ENCODE assay signal across 20 cellular contexts in the genomic region with DNA sequence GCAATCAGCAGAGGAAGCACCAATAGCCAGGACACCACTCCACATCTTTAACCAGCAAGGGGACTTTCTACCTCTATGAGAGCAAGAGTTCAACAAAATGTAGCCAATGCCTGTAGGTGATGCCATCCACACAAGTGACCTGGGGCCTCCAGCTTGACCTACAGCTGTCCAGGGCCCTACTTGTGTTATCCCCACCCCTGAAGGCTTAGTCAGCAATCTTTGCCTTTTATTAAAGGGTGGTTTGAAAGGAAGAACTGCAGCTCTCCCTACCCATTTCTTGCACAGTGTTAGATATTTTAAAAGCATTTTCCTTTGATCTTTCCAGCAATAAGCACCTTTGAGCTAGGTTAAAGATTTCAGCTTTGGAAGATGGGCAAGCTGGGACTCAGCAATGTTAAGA.
A peak's percentile ranks its signal among the peaks of the same experiment; 100 is the strongest.
DNase-seq lines count a peak whose midpoint lies in the region; ATAC-seq, FAIRE-seq and TF ChIP-seq lines count a peak whose summit lies in the region.
"Had no signal": no experiment of that assay in that cellular context is flagged by ENCODE, and none has a peak within 500 bp of the region (broad histone marks: within the 10 kb centered on the region; RNA-seq: fewer than 3 reads in every experiment).

No MANE protein-coding gene starts in this region.

- no peak for DNase-seq in HepG2 (ENCODE audit: low spot score)
- DNase-seq in right lobe of liver = no peak
- no peak for DNase-seq in K562 (ENCODE audit: extremely low read depth in 1 of 4, low spot score in 3 of 4)
- DNase-seq in upper lobe of right lung = peak; percentile 32
- no peak for DNase-seq in caudate nucleus (lab: John Stamatoyannopoulos, UW)
- no peak for DNase-seq in dedifferentiated amniotic fluid mesenchymal stem cell (ENCODE audit: extremely low spot score)
- DNase-seq: C1 segment of cervical spinal cord; CD4-positive, CD25-positive, alpha-beta regulatory T cell; CD8-positive, alpha-beta T cell; DMS153; DND-41; GOT3; HFFc6 had no signal

- FAIRE-seq in HepG2 (lab: Jason Lieb, UNC) (no peak), K562 (lab: Jason Lieb, UNC) (no peak)
- FAIRE-seq: G401.6, GM12892, H54 had no signal

- TF ChIP-seq CTCF in HepG2 (CRISPR knock-in tag; IDR thresholded peaks at IDR 0.05) (no peak), right lobe of liver (IDR thresholded peaks at IDR 0.05) (no peak), K562 (IDR thresholded peaks at IDR 0.05 in 2 of 3, conservative IDR thresholded peaks at IDR 0.05 in 1 of 3; ENCODE audit: insufficient read depth in 2 of 3, low read depth in 1 of 3, low read length in 3 of 3) (no peak), upper lobe of right lung (IDR thresholded peaks at IDR 0.05) (no peak)

- H3K79me2 ChIP-seq in HepG2 (ENCODE audit: insufficient read depth, low read length) = no peaks in the 10 kb centered on the region
- H3K79me2 ChIP-seq in K562 (ENCODE audit: control insufficient read depth, insufficient read depth, low read length) = no peaks in the 10 kb centered on the region

- TF ChIP-seq EP300 in HepG2 (IDR thresholded peaks at IDR 0.05; ENCODE audit: low read depth in 2 of 2, low read length in 2 of 2) = no peak
- TF ChIP-seq EP300 in HepG2 (CRISPR knock-in tag; IDR thresholded peaks at IDR 0.05; ENCODE audit: borderline replicate concordance) = no peak
- no peak for TF ChIP-seq EP300 in K562 (IDR thresholded peaks at IDR 0.05; ENCODE audit: low read length)

- H3K27ac ChIP-seq in HepG2 (ENCODE audit: extremely low read length, insufficient read depth, low read length) = no peak overlapping the region
- no peak overlapping the region for H3K27ac ChIP-seq in right lobe of liver
- H3K27ac ChIP-seq in BLaER1 treated with 17β-estradiol and CSF1 and Interleukin-3, amounts not matched to agents 10 nM and 100 nM = no peak overlapping the region
- no peak overlapping the region for H3K27ac ChIP-seq in K562 (ENCODE audit: extremely low read depth, low read depth, low read length)
- no peak overlapping the region for H3K27ac ChIP-seq in upper lobe of right lung
- H3K27ac ChIP-seq in caudate nucleus (ENCODE audit: low read depth, low read length) = no peak overlapping the region

- CTCF ChIA-PET in HepG2 (lab: Yijun Ruan, JAX; ENCODE audit: low intra/inter-chr PET ratio, low total read pairs) (no interaction called here), K562 (lab: Yijun Ruan, JAX; ENCODE audit: low intra/inter-chr PET ratio) (no interaction called here)

- no peak for ATAC-seq in HepG2
- no peak for ATAC-seq in right lobe of liver
- ATAC-seq in K562 = no peak
- no peak for ATAC-seq in upper lobe of right lung
- ATAC-seq in HG03108 (IDR thresholded peaks at IDR 0.05; ENCODE audit: unreplicated experiment) = no peak
- ATAC-seq: CD8-positive, alpha-beta T cell had no signal

- in situ Hi-C loops in HepG2 (cut with HindIII; ENCODE audit: extremely low pct_ligation_motif_present, low pct_unique_long_range_greater_than_20kb) (no loop called here), K562 (cut with MboI) (no loop called here)

- H3K4me1 ChIP-seq in HepG2 (ENCODE audit: insufficient read depth, low read length) (no peaks in the 10 kb centered on the region), right lobe of liver (no peaks in the 10 kb centered on the region), K562 (replicated peaks in 1 of 2; ENCODE audit: control insufficient read depth in 2 of 2, insufficient read depth in 2 of 2, low read length in 2 of 2) (peaks cover 3 to 6% of the 10 kb centered on the region in 2 experiments; a peak in 2 of 5 replicates), upper lobe of right lung (no peaks in the 10 kb centered on the region)
- H3K4me1 ChIP-seq in BLaER1 treated with 17β-estradiol and CSF1 and Interleukin-3, amounts not matched to agents 10 nM and 100 nM = peaks cover 23 to 60% (median 56%) of the 10 kb centered on the region in 10 experiments
- H3K4me1 ChIP-seq: Caco-2, HAP-1 had no signal

- no peak overlapping the region for H3K9ac ChIP-seq in HepG2 (ENCODE audit: insufficient read depth, low read depth, low read length)
- H3K9ac ChIP-seq in BLaER1 treated with 17β-estradiol and CSF1 and Interleukin-3, amounts not matched to agents 10 nM and 100 nM = no peak overlapping the region
- no peak overlapping the region for H3K9ac ChIP-seq in K562 (ENCODE audit: insufficient read depth in 1 of 2, low read depth in 2 of 2, low read length in 2 of 2)

- TF ChIP-seq POLR2A in HepG2 (IDR thresholded peaks at IDR 0.05; ENCODE audit: insufficient read depth in 1 of 2, low read depth in 2 of 2, low read length in 2 of 2) = no peak
- no peak for TF ChIP-seq POLR2A in right lobe of liver (IDR thresholded peaks at IDR 0.05)
- no peak for TF ChIP-seq POLR2A in K562 (conservative IDR thresholded peaks at IDR 0.05)

- H3K9me3 ChIP-seq in HepG2 (ENCODE audit: low read length) (no peaks in the 10 kb centered on the region), right lobe of liver (no peaks in the 10 kb centered on the region), K562 (replicated peaks; ENCODE audit: control insufficient read depth, insufficient read depth, low read depth, low read length) (no peaks in the 10 kb centered on the region), upper lobe of right lung (no peaks in the 10 kb centered on the region)
- H3K9me3 ChIP-seq in BLaER1 treated with 17β-estradiol and CSF1 and Interleukin-3, amounts not matched to agents 10 nM and 100 nM (replicated peaks in 1 of 11) = peaks cover 0 to 8% (median 4%) of the 10 kb centered on the region in 11 experiments; a peak in 11 of 22 replicates
- H3K9me3 ChIP-seq: HAP-1 had no signal

- H2AFZ ChIP-seq in HepG2 (ENCODE audit: low read length) (no peak overlapping the region), K562 (ENCODE audit: low read depth, low read length) (no peak overlapping the region)

- BruUV-seq in HepG2 (replicated peaks; lab: Mats Ljungman, UMichigan) (no TSS peak), K562 (replicated peaks; lab: Mats Ljungman, UMichigan) (no TSS peak)

- intact Hi-C loops in HepG2 (cut with micrococcal nuclease; ENCODE audit: unreplicated experiment) (no loop called here), right lobe of liver (cut with DNase I) (no loop called here), K562 (cut with micrococcal nuclease) (no loop called here), upper lobe of right lung (cut with DNase I) (no loop called here)

- H3K27me3 ChIP-seq in HepG2 (ENCODE audit: control insufficient read depth in 1 of 2, insufficient read depth in 2 of 2, low read length in 2 of 2) (peaks cover 2 to 29% of the 10 kb centered on the region in 2 experiments; a peak in 2 of 5 replicates), right lobe of liver (no peaks in the 10 kb centered on the region), K562 (ENCODE audit: control insufficient read depth in 2 of 2, insufficient read depth in 2 of 2, low read length in 2 of 2) (peaks cover 2 to 21% of the 10 kb centered on the region in 2 experiments; a peak in 4 of 5 replicates), upper lobe of right lung (no peaks in the 10 kb centered on the region)
- peaks cover 0 to 19% (median 0%) of the 10 kb centered on the region in 11 experiments; a peak in 2 of 22 replicates for H3K27me3 ChIP-seq in BLaER1 treated with 17β-estradiol and CSF1 and Interleukin-3, amounts not matched to agents 10 nM and 100 nM

- POLR2A ChIA-PET in HepG2 (lab: Yijun Ruan, JAX) = no interaction called here
- POLR2A ChIA-PET in K562 (lab: Yijun Ruan, JAX) = no interaction called here

- no peaks in the 10 kb centered on the region for H3K9me1 ChIP-seq in K562 (ENCODE audit: control insufficient read depth, insufficient read depth, low read length)

- H3K4me2 ChIP-seq in HepG2 (ENCODE audit: low read depth, low read length) (no peak overlapping the region), K562 (ENCODE audit: insufficient read depth, low read length) (no peak overlapping the region)
- H3K4me2 ChIP-seq in BLaER1 treated with 17β-estradiol and CSF1 and Interleukin-3, amounts not matched to agents 10 nM and 100 nM = peak overlapping the region in 10 of 11 experiments; percentile 14 to 95 (median 75); a peak in 17 of 22 replicates

- TF ChIP-seq RAD21 in HepG2 (CRISPR knock-in tag; IDR thresholded peaks at IDR 0.05) (no peak), K562 (CRISPR knock-in tag; conservative IDR thresholded peaks at IDR 0.05 in 1 of 2, IDR thresholded peaks at IDR 0.05 in 1 of 2) (no peak)

- no peak overlapping the region for H3K4me3 ChIP-seq in HepG2 (replicated peaks in 1 of 3; ENCODE audit: insufficient read depth in 1 of 3, low read depth in 2 of 3, low read length in 3 of 3)
- no peak overlapping the region for H3K4me3 ChIP-seq in right lobe of liver
- H3K4me3 ChIP-seq in BLaER1 treated with 17β-estradiol and CSF1 and Interleukin-3, amounts not matched to agents 10 nM and 100 nM = no peak overlapping the region
- H3K4me3 ChIP-seq in K562 = no peak overlapping the region
- no peak overlapping the region for H3K4me3 ChIP-seq in upper lobe of right lung
- H3K4me3 ChIP-seq: HAP-1 had no signal

- no peaks in the 10 kb centered on the region for H3K36me3 ChIP-seq in HepG2 (replicated peaks in 1 of 2; ENCODE audit: control insufficient read depth in 1 of 2, insufficient read depth in 2 of 2, low read length in 2 of 2)
- no peaks in the 10 kb centered on the region for H3K36me3 ChIP-seq in right lobe of liver
- H3K36me3 ChIP-seq in BLaER1 treated with 17β-estradiol and CSF1 and Interleukin-3, amounts not matched to agents 10 nM and 100 nM = no peaks in the 10 kb centered on the region; a peak in 2 of 22 replicates
- no peaks in the 10 kb centered on the region for H3K36me3 ChIP-seq in K562 (ENCODE audit: control insufficient read depth, insufficient read depth, low read length)
- H3K36me3 ChIP-seq in upper lobe of right lung = no peaks in the 10 kb centered on the region
- H3K36me3 ChIP-seq: HAP-1 had no signal

- no peaks in the 10 kb centered on the region for H4K20me1 ChIP-seq in HepG2 (ENCODE audit: insufficient read depth, low read length)
- H4K20me1 ChIP-seq in BLaER1 treated with 17β-estradiol and CSF1 and Interleukin-3, amounts not matched to agents 10 nM and 100 nM = peaks cover 0 to 17% (median 0%) of the 10 kb centered on the region in 11 experiments; a peak in 4 of 22 replicates
- H4K20me1 ChIP-seq in K562 (replicated peaks; ENCODE audit: control insufficient read depth, insufficient read depth, low read length) = peaks cover 3% of the 10 kb centered on the region; the same call in 1 of the 2 replicates

TF ChIP-seq in K562, 482 proteins besides CTCF, POLR2A, EP300 and RAD21:
- TF ChIP-seq MAFF (IDR thresholded peaks at IDR 0.05; ENCODE audit: low read length) (0 out of 2 replicates have a peak, but pooled peaks have one; percentile 3), MTA1 (IDR thresholded peaks at IDR 0.05; ENCODE audit: borderline replicate concordance) (no peak), ZNF316 (IDR thresholded peaks at IDR 0.05) (peak; percentile 40; the same call in 1 of the 2 replicates), C11orf30 (IDR thresholded peaks at IDR 0.05; ENCODE audit: low read depth) (peak; percentile 26; the same call in 1 of the 2 replicates)

Comparison
In these comparisons a context has a peak if more than half of its experiments do, and no peak if none do; other contexts are left out.
1. H3K4me2 ChIP-seq: peak in BLaER1 treated with 17β-estradiol and CSF1 and Interleukin-3, amounts not matched to agents 10 nM and 100 nM (10 of 11); none in HepG2 (single experiment) and K562 (single experiment).